ENCODE assay signal across 15 cellular contexts in genomic region chr10:1187151-1187854, GRCh38.
DNase-seq lines count a peak whose midpoint lies in the region; ATAC-seq and TF ChIP-seq lines count a peak whose summit lies in the region.
"Had no signal": no experiment of that assay in that cellular context is flagged by ENCODE, and none has a peak within 500 bp of the region (broad histone marks: within the 10 kb centered on the region; RNA-seq: fewer than 3 reads in every experiment).

No MANE protein-coding gene starts in this region.

- H4K20me1 ChIP-seq in neural progenitor cell (ENCODE audit: low read depth) (no peaks in the 10 kb centered on the region), GM23248 (ENCODE audit: insufficient read depth) (no peaks in the 10 kb centered on the region)

- TF ChIP-seq CTCF in dorsolateral prefrontal cortex (IDR thresholded peaks at IDR 0.05 in 54 of 56, conservative IDR thresholded peaks at IDR 0.05 in 2 of 56; ENCODE audit: low read depth in 1 of 56, partially characterized antibody in 56 of 56) (peak in 9 of 56 donors; percentile 2 to 35 (median 15)), upper lobe of right lung (IDR thresholded peaks at IDR 0.05) (no peak), neural progenitor cell (IDR thresholded peaks at IDR 0.05) (no peak), adrenal gland (IDR thresholded peaks at IDR 0.05) (no peak)

- peak overlapping the region in 35 of 59 donors; percentile 1 to 46 (median 22) for H3K4me3 ChIP-seq in dorsolateral prefrontal cortex
- H3K4me3 ChIP-seq in upper lobe of right lung: no peak overlapping the region
- H3K4me3 ChIP-seq in neural progenitor cell: no peak overlapping the region
- no peak overlapping the region for H3K4me3 ChIP-seq in adrenal gland
- H3K4me3 ChIP-seq in GM23248: no peak overlapping the region
- H3K4me3 ChIP-seq: esophagus squamous epithelium had no signal

- H3K79me2 ChIP-seq in neural progenitor cell (ENCODE audit: low read depth) (no peaks in the 10 kb centered on the region), GM23248 (ENCODE audit: insufficient read depth) (no peaks in the 10 kb centered on the region)

- 89 to 94% (median 90%) methylated on average over 20 to 29 of the region's 29 CpGs for WGBS in adrenal gland, 4 donors
- WGBS in GM23248 (ENCODE audit: low coverage in 1 of 2, low lambda C conversion rate in 2 of 2, missing lambda C conversion rate in 2 of 2), 2 experiments: 46 to 52% methylated on average over 26 to 29 of the region's 29 CpGs

- no peak overlapping the region for H3K9ac ChIP-seq in neural progenitor cell
- H3K9ac ChIP-seq in GM23248: no peak overlapping the region

- no peak for TF ChIP-seq POLR2A in adrenal gland (IDR thresholded peaks at IDR 0.05)

- in situ Hi-C loops in GM23248 (cut with MboI): no loop called here

- H3K27ac Mint-ChIP-seq in stimulated activated naive CD8-positive, alpha-beta T cell treated with anti-CD3 and anti-CD28 coated beads, Interleukin-15, amount 100 ng/mL, for 72 hours: no peak overlapping the region
- no peak overlapping the region for H3K27ac Mint-ChIP-seq in neural progenitor cell
- H3K27ac Mint-ChIP-seq: activated naive CD8-positive, alpha-beta T cell treated with anti-CD3 and anti-CD28 coated beads for 36 hours had no signal

- H3K4me1 Mint-ChIP-seq in stimulated activated naive CD8-positive, alpha-beta T cell treated with anti-CD3 and anti-CD28 coated beads, Interleukin-15, amount 100 ng/mL, for 72 hours: no peaks in the 10 kb centered on the region
- H3K4me1 Mint-ChIP-seq in neural progenitor cell: peaks cover 31% of the 10 kb centered on the region
- H3K4me1 Mint-ChIP-seq: activated naive CD8-positive, alpha-beta T cell treated with anti-CD3 and anti-CD28 coated beads for 36 hours had no signal

- H3K4me2 ChIP-seq in neural progenitor cell: no peak overlapping the region
- no peak overlapping the region for H3K4me2 ChIP-seq in GM23248 (ENCODE audit: unreplicated experiment)

- H3K27ac ChIP-seq in dorsolateral prefrontal cortex (peak overlapping the region; percentile 82 to 100 (median 97)), upper lobe of right lung (no peak overlapping the region), neural progenitor cell (no peak overlapping the region), adrenal gland (no peak overlapping the region), GM23248 (no peak overlapping the region)
- H3K27ac ChIP-seq: WERI-Rb-1 had no signal

- H3K36me3 ChIP-seq in upper lobe of right lung (no peaks in the 10 kb centered on the region), neural progenitor cell (no peaks in the 10 kb centered on the region), adrenal gland (replicated peaks in 1 of 2) (no peaks in the 10 kb centered on the region), GM23248 (ENCODE audit: low read depth) (no peaks in the 10 kb centered on the region)
- H3K36me3 ChIP-seq: esophagus squamous epithelium, WERI-Rb-1 had no signal

- H3K4me3 Mint-ChIP-seq in stimulated activated naive CD8-positive, alpha-beta T cell treated with anti-CD3 and anti-CD28 coated beads, Interleukin-15, amount 100 ng/mL, for 72 hours: no peak overlapping the region
- H3K4me3 Mint-ChIP-seq in neural progenitor cell: no peak overlapping the region
- H3K4me3 Mint-ChIP-seq: activated naive CD8-positive, alpha-beta T cell treated with anti-CD3 and anti-CD28 coated beads for 36 hours had no signal

- no peaks in the 10 kb centered on the region for H3K9me2 ChIP-seq in GM23248 (ENCODE audit: insufficient read depth)

- no peaks in the 10 kb centered on the region for H3K9me3 Mint-ChIP-seq in stimulated activated naive CD8-positive, alpha-beta T cell treated with anti-CD3 and anti-CD28 coated beads, Interleukin-15, amount 100 ng/mL, for 72 hours
- H3K9me3 Mint-ChIP-seq in neural progenitor cell: peaks cover 3% of the 10 kb centered on the region
- H3K9me3 Mint-ChIP-seq: activated naive CD8-positive, alpha-beta T cell treated with anti-CD3 and anti-CD28 coated beads for 36 hours had no signal

- H3K27me3 Mint-ChIP-seq in stimulated activated naive CD8-positive, alpha-beta T cell treated with anti-CD3 and anti-CD28 coated beads, Interleukin-15, amount 100 ng/mL, for 72 hours: peaks cover 6% of the 10 kb centered on the region
- H3K27me3 Mint-ChIP-seq in neural progenitor cell (ENCODE audit: insufficient read depth, low read depth): peaks cover 2% of the 10 kb centered on the region

- H3K9me3 ChIP-seq in upper lobe of right lung (no peaks in the 10 kb centered on the region), neural progenitor cell (ENCODE audit: low read depth) (no peaks in the 10 kb centered on the region), adrenal gland (replicated peaks in 1 of 3) (no peaks in the 10 kb centered on the region), GM23248 (ENCODE audit: low read depth) (no peaks in the 10 kb centered on the region)
- H3K9me3 ChIP-seq: esophagus squamous epithelium had no signal

- DNase-seq in stimulated activated naive CD8-positive, alpha-beta T cell treated with anti-CD3 and anti-CD28 coated beads, Interleukin-15, amount 100 ng/mL, for 72 hours: no peak
- no peak for DNase-seq in stimulated activated naive CD8-positive, alpha-beta T cell treated with anti-CD3 and anti-CD28 coated beads, Interleukin-15, Interleukin-2, amounts not matched to agents 100 U/mL and 50 U/mL, for 24 hours
- DNase-seq in dorsolateral prefrontal cortex (peak; percentile 22 to 92 (median 85)), middle frontal gyrus (ENCODE audit: extremely low spot score, low spot score) (peak; percentile 31), upper lobe of right lung (peak; percentile 58), neural progenitor cell (ENCODE audit: low spot score) (no peak), adrenal gland (no peak), GM23248 (no peak)
- DNase-seq: activated naive CD8-positive, alpha-beta T cell treated with anti-CD3 and anti-CD28 coated beads for 36 hours; esophagus squamous epithelium; MV-4-11; PC-3; stimulated activated naive CD4-positive, alpha-beta T cell; WERI-Rb-1 had no signal

- no peaks in the 10 kb centered on the region for H3K36me3 Mint-ChIP-seq in neural progenitor cell
- H3K36me3 Mint-ChIP-seq: activated naive CD8-positive, alpha-beta T cell treated with anti-CD3 and anti-CD28 coated beads for 36 hours had no signal

- H3K27me3 ChIP-seq in dorsolateral prefrontal cortex (no peaks in the 10 kb centered on the region), upper lobe of right lung (no peaks in the 10 kb centered on the region), neural progenitor cell (no peaks in the 10 kb centered on the region), adrenal gland (no peaks in the 10 kb centered on the region), GM23248 (replicated peaks; ENCODE audit: insufficient read depth) (peaks cover 20% of the 10 kb centered on the region)
- H3K27me3 ChIP-seq: esophagus squamous epithelium had no signal

- peak; percentile 10 for ATAC-seq in stimulated activated naive CD8-positive, alpha-beta T cell treated with anti-CD3 and anti-CD28 coated beads, Interleukin-15, amount 100 ng/mL, for 72 hours
- ATAC-seq in stimulated activated naive CD8-positive, alpha-beta T cell treated with anti-CD3 and anti-CD28 coated beads, Interleukin-15, Interleukin-2, amounts not matched to agents 100 U/mL and 50 U/mL, for 24 hours: no peak
- no peak for ATAC-seq in upper lobe of right lung
- ATAC-seq: HepG2, PC-3 had no signal

- intact Hi-C loops in dorsolateral prefrontal cortex (cut with DNase I) (no loop called here), upper lobe of right lung (cut with DNase I) (no loop called here), adrenal gland (cut with DNase I) (no loop called here)

- H3K4me1 ChIP-seq in upper lobe of right lung (no peaks in the 10 kb centered on the region), neural progenitor cell (peaks cover 14% of the 10 kb centered on the region), adrenal gland (replicated peaks in 1 of 2) (no peaks in the 10 kb centered on the region), GM23248 (ENCODE audit: insufficient read depth) (no peaks in the 10 kb centered on the region)

- H2AFZ ChIP-seq in neural progenitor cell (replicated peaks): no peak overlapping the region
- no peak overlapping the region for H2AFZ ChIP-seq in GM23248

- H3F3A ChIP-seq in neural progenitor cell (ENCODE audit: low read depth) (no peaks in the 10 kb centered on the region), GM23248 (ENCODE audit: insufficient read depth) (no peaks in the 10 kb centered on the region)

Comparison
In these comparisons a context has a peak if more than half of its experiments do, and no peak if none do; other contexts are left out.
1. DNase-seq: peak in dorsolateral prefrontal cortex (10 of 10), middle frontal gyrus (single experiment) and upper lobe of right lung (single experiment); none in stimulated activated naive CD8-positive, alpha-beta T cell treated with anti-CD3 and anti-CD28 coated beads, Interleukin-15, amount 100 ng/mL, for 72 hours (0 of 2), stimulated activated naive CD8-positive, alpha-beta T cell treated with anti-CD3 and anti-CD28 coated beads, Interleukin-15, Interleukin-2, amounts not matched to agents 100 U/mL and 50 U/mL, for 24 hours (single experiment), neural progenitor cell (single experiment), adrenal gland (0 of 7) and GM23248 (single experiment).
2. H3K27ac ChIP-seq: peak in dorsolateral prefrontal cortex (59 of 59); none in upper lobe of right lung (single experiment), neural progenitor cell (single experiment), adrenal gland (0 of 5) and GM23248 (single experiment).
3. H3K4me3 ChIP-seq: peak in dorsolateral prefrontal cortex (35 of 59); none in upper lobe of right lung (single experiment), neural progenitor cell (single experiment), adrenal gland (0 of 4) and GM23248 (single experiment).